Comparison of ENCODE assay signal across 1 cellular context in the genomic region with DNA sequence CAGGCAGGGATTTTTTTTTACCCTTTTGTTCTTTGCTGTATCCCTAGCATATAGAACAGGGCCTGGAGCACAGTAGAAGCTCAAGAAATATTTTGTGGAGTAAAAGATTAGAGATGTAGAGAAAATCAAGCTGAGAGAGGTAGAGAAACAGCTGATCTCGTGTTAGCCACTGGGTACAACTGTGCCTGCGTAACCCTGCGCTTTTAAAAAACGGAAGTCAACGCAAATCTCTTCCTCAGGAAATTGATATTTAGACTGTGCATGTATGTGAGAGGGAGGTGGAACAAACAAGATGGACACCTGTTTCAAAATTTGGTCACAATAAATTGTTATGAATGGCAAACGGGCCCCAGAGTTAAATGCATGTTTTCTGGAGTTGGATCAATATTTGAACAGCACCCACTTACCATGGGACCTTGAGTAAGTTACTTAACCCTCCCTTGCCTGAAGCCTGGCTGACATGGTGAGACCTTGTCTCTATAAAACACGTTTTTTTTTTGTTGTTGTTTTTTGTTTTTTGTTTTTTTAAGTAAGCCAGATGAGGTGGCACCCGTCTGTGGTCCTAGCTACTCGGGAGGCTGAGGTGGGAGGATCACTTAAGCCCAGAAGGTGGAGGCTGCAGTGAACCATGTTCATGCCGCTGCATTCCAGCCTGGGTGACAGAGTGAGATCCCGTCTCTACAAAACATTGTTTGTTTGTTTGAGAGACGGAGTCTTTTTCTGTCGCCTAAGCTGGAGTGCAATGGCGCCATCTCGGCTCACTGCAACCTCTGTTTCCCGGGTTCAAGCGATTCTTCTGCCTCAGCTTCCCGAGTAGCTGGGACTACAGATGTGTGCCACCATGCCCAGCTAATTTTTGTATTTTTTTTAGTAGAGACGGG.
TF ChIP-seq lines count a peak whose summit lies in the region.

No MANE protein-coding gene starts in this region.

TF ChIP-seq in GM12878, 131 proteins besides CTCF, POLR2A, EP300 and RAD21:
- no peak for TF ChIP-seq CHD4 (IDR thresholded peaks at IDR 0.05)
- TF ChIP-seq SIX5 (IDR thresholded peaks at IDR 0.05; ENCODE audit: low read depth, low read length, severe bottlenecking), result no peak
- TF ChIP-seq, protein P1, sequence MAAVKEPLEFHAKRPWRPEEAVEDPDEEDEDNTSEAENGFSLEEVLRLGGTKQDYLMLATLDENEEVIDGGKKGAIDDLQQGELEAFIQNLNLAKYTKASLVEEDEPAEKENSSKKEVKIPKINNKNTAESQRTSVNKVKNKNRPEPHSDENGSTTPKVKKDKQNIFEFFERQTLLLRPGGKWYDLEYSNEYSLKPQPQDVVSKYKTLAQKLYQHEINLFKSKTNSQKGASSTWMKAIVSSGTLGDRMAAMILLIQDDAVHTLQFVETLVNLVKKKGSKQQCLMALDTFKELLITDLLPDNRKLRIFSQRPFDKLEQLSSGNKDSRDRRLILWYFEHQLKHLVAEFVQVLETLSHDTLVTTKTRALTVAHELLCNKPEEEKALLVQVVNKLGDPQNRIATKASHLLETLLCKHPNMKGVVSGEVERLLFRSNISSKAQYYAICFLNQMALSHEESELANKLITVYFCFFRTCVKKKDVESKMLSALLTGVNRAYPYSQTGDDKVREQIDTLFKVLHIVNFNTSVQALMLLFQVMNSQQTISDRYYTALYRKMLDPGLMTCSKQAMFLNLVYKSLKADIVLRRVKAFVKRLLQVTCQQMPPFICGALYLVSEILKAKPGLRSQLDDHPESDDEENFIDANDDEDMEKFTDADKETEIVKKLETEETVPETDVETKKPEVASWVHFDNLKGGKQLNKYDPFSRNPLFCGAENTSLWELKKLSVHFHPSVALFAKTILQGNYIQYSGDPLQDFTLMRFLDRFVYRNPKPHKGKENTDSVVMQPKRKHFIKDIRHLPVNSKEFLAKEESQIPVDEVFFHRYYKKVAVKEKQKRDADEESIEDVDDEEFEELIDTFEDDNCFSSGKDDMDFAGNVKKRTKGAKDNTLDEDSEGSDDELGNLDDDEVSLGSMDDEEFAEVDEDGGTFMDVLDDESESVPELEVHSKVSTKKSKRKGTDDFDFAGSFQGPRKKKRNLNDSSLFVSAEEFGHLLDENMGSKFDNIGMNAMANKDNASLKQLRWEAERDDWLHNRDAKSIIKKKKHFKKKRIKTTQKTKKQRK (IDR thresholded peaks at IDR 0.05; ENCODE audit: low read depth, low read length), result no peak
- no peak for TF ChIP-seq SMAD1 (IDR thresholded peaks at IDR 0.05; ENCODE audit: low read depth, partially characterized antibody)
- no peak for TF ChIP-seq GATAD2B (conservative IDR thresholded peaks at IDR 0.05; ENCODE audit: low read depth)
- TF ChIP-seq NFYA (IDR thresholded peaks at IDR 0.05; ENCODE audit: borderline replicate concordance, low read depth, low read length), result no peak
- TF ChIP-seq, protein P2, sequence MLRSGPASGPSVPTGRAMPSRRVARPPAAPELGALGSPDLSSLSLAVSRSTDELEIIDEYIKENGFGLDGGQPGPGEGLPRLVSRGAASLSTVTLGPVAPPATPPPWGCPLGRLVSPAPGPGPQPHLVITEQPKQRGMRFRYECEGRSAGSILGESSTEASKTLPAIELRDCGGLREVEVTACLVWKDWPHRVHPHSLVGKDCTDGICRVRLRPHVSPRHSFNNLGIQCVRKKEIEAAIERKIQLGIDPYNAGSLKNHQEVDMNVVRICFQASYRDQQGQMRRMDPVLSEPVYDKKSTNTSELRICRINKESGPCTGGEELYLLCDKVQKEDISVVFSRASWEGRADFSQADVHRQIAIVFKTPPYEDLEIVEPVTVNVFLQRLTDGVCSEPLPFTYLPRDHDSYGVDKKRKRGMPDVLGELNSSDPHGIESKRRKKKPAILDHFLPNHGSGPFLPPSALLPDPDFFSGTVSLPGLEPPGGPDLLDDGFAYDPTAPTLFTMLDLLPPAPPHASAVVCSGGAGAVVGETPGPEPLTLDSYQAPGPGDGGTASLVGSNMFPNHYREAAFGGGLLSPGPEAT (IDR thresholded peaks at IDR 0.05; ENCODE audit: low read depth), result no peak
- peak; percentile 39; the same call in 1 of the 2 replicates for TF ChIP-seq SPI1 (IDR thresholded peaks at IDR 0.05; ENCODE audit: borderline replicate concordance, insufficient read depth, low read depth, low read length)
- no peak for TF ChIP-seq SRF (IDR thresholded peaks at IDR 0.05; ENCODE audit: low read depth in 2 of 2, low read length in 2 of 2)
